ENCODE assay signal across 1 cellular context in genomic region chr7:20449146-20449648, GRCh38.
TF ChIP-seq lines count a peak whose summit lies in the region.

No MANE protein-coding gene starts in this region.

TF ChIP-seq in GM23338, 12 proteins besides CTCF, POLR2A, EP300 and RAD21 (continued from another document):
- TF ChIP-seq ZNF462 (CRISPR knock-in tag; IDR thresholded peaks at IDR 0.05) (no peak), CREB1 (CRISPR knock-in tag; IDR thresholded peaks at IDR 0.05; ENCODE audit: low read depth) (no peak), NANOG (IDR thresholded peaks at IDR 0.05; ENCODE audit: borderline replicate concordance) (no peak), ZNF114 (CRISPR knock-in tag; IDR thresholded peaks at IDR 0.05) (no peak), EZH2 (IDR thresholded peaks at IDR 0.05; ENCODE audit: low read depth, unreplicated experiment) (no peak), JUNB (IDR thresholded peaks at IDR 0.05; ENCODE audit: unreplicated experiment) (no peak), ETS1 (IDR thresholded peaks at IDR 0.05) (no peak), STAT1 (IDR thresholded peaks at IDR 0.05; ENCODE audit: unreplicated experiment) (no peak), REST (IDR thresholded peaks at IDR 0.05; ENCODE audit: unreplicated experiment) (no peak), EZH2phosphoT487 (IDR thresholded peaks at IDR 0.05; ENCODE audit: unreplicated experiment) (no peak)
